ENCODE assay signal across 9 cellular contexts in the genomic region with DNA sequence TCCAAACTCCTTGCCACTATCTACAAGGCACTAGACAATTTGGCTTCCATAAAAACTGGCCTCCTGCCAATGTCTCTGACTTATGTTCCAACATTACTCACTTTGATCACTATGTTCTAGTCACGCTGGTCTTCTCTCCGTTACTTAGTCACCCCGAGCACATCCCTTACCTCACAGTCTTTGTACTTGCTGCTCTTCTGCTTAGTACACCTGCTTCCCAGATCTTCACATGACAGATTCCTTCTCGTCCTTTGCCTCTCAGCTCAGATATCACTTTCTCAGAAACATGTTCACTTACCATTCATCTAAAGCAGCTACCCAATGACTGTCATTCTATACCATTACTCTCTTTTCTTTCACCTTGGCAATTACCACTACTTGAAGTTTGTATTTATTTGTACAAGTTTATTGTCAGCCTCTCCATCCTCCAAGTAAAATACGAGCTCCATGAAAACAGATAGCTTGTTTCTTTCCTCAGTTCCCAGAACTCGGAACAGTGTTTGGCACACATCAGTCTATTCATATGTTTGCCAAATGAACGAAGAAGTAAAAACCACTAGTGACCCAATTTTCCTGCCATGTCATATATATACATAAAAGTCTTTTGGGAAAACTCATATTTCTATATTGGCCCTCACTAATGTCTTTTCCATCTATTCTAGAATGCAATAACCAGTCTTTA. TPM values are rescaled to one million over a fixed set of nuclear protein-coding genes. Genes with fewer than 3 reads are reported as not detected.
A peak's percentile ranks its signal among the peaks of the same experiment; 100 is the strongest.
DNase-seq lines count a peak whose midpoint lies in the region; TF ChIP-seq lines count a peak whose summit lies in the region.
"Had no signal": no experiment of that assay in that cellular context is flagged by ENCODE, and none has a peak within 500 bp of the region (broad histone marks: within the 10 kb centered on the region; RNA-seq: fewer than 3 reads in every experiment).

No MANE protein-coding gene starts in this region.

- TF ChIP-seq CTCF in retinal pigment epithelial cell (conservative IDR thresholded peaks at IDR 0.05; ENCODE audit: low read depth, low read length) (no peak), GM10248 (IDR thresholded peaks at IDR 0.05; ENCODE audit: control extremely low read depth, extremely low read depth, low read depth, missing control alignments) (no peak)

- POLR2A ChIA-PET in GM10248 (lab: Yijun Ruan, JAX), result no interaction called here

- CTCF ChIA-PET in GM10248 (lab: Yijun Ruan, JAX), result no interaction called here

- no peak overlapping the region for H3K4me3 ChIP-seq in retinal pigment epithelial cell (ENCODE audit: low read length)

- DNase-seq in GM04503 (ENCODE audit: low read depth), result peak; percentile 55
- DNase-seq in NCI-H446 treated with DMSO at 0.1 percent for 48 hours (lab: John Stamatoyannopoulos, UW), result peak; percentile 80
- DNase-seq in fibroblast of gingiva (ENCODE audit: low read depth), result peak; percentile 88
- DNase-seq in retinal pigment epithelial cell (ENCODE audit: low read depth), result peak; percentile 38
- DNase-seq in H4 (ENCODE audit: low spot score), result no peak
- no peak for DNase-seq in NK-92 treated with Interleukin-12 subunit alpha and Interleukin-12 subunit beta, amount 100 ng/mL, for 24 hours (lab: John Stamatoyannopoulos, UW)
- DNase-seq in NCI-H1694 (lab: John Stamatoyannopoulos, UW), result no peak
- DNase-seq in GM10248 (ENCODE audit: extremely low spot score), result no peak
- DNase-seq: activated B cell treated with CpG ODN at 0.5 μM for 24 hours had no signal

RNA-seq across cellular contexts. Expression of a gene that starts 5.9 kb away (rescaled TPM):
- total RNA-seq in H4 (2014; rRNA removed; shearing (Covaris generic)), result 6.9 and 9.6 TPM in 2 replicates

Comparison
In these comparisons a context has a peak if more than half of its experiments do, and no peak if none do; other contexts are left out.
1. DNase-seq: peak in GM04503 (single experiment), NCI-H446 treated with DMSO at 0.1 percent for 48 hours (single experiment), fibroblast of gingiva (single experiment) and retinal pigment epithelial cell (single experiment); none in H4 (single experiment), NK-92 treated with Interleukin-12 subunit alpha and Interleukin-12 subunit beta, amount 100 ng/mL, for 24 hours (single experiment), NCI-H1694 (single experiment) and GM10248 (single experiment).